11 cellular contexts compared by ENCODE assay signal in genomic region chr1:58592521-58593134, GRCh38. TPM values are rescaled to one million over a fixed set of nuclear protein-coding genes. Genes with fewer than 3 reads are reported as not detected.
DNase-seq lines count a peak whose midpoint lies in the region; ATAC-seq and TF ChIP-seq lines count a peak whose summit lies in the region.
"Had no signal": no experiment of that assay in that cellular context is flagged by ENCODE, and none has a peak within 500 bp of the region (broad histone marks: within the 10 kb centered on the region; RNA-seq: fewer than 3 reads in every experiment).

No MANE protein-coding gene starts in this region.

- no peak for TF ChIP-seq CTCF in sigmoid colon (IDR thresholded peaks at IDR 0.05)
- TF ChIP-seq CTCF in GM10266 (IDR thresholded peaks at IDR 0.05; ENCODE audit: control insufficient read depth, insufficient read depth, low read depth, missing control alignments) = no peak
- no peak for TF ChIP-seq CTCF in Caco-2 (IDR thresholded peaks at IDR 0.05; ENCODE audit: insufficient read depth in 1 of 2, low read depth in 1 of 2, low read length in 1 of 2, severe bottlenecking in 1 of 2, unreplicated experiment in 1 of 2)

- DNase-seq in H4 (ENCODE audit: low spot score) = peak; percentile 96
- DNase-seq in SW 1271 (lab: John Stamatoyannopoulos, UW) = peak; percentile 13 to 77
- DNase-seq in glomerular visceral epithelial cell (ENCODE audit: extremely low spot score) = peak; percentile 98
- DNase-seq in sigmoid colon = peak; percentile 69
- DNase-seq in GM10266 (ENCODE audit: extremely low spot score) = no peak
- DNase-seq in NCI-H2227 (lab: John Stamatoyannopoulos, UW; ENCODE audit: unreplicated experiment) = no peak
- DNase-seq in Caco-2 = no peak
- DNase-seq: NCI-H510A had no signal

- ATAC-seq in HG03039 (IDR thresholded peaks at IDR 0.05; ENCODE audit: unreplicated experiment) = no peak
- ATAC-seq: GM12878 had no signal

- H3K36me3 Mint-ChIP-seq in Caco-2 (ENCODE audit: insufficient read depth, unreplicated experiment) = no peaks in the 10 kb centered on the region

- H3K4me1 ChIP-seq in sigmoid colon (peaks cover 0 to 36% (median 22%) of the 10 kb centered on the region in 4 donors), Caco-2 (no peaks in the 10 kb centered on the region)

- H3K27me3 Mint-ChIP-seq in Caco-2 (ENCODE audit: insufficient read depth, unreplicated experiment) = no peaks in the 10 kb centered on the region

- TF ChIP-seq POLR2A in sigmoid colon (IDR thresholded peaks at IDR 0.05) = no peak

- POLR2A ChIA-PET in Caco-2 (lab: Charles Lee) = no interaction called here

- H3K4me1 Mint-ChIP-seq in Caco-2 (ENCODE audit: low read depth, unreplicated experiment) = no peaks in the 10 kb centered on the region

- CTCF ChIA-PET in Caco-2 (lab: Charles Lee) = no interaction called here

- H3K27ac ChIP-seq in sigmoid colon = peak overlapping the region in 3 of 4 donors; percentile 38 to 79 (median 72)

- H3K4me3 ChIP-seq in sigmoid colon = no peak overlapping the region
- H3K4me3 ChIP-seq in Caco-2 (ENCODE audit: low read depth, low read length) = no peak overlapping the region
- H3K4me3 ChIP-seq: GM12878, skin epidermis had no signal

- H3K27ac Mint-ChIP-seq in Caco-2 (ENCODE audit: unreplicated experiment) = no peak overlapping the region

- WGBS in sigmoid colon, 2 donors = 61 to 67% methylated on average over 5 of the region's 5 CpGs

- no TSS peak for BruUV-seq in Caco-2 (replicated peaks; lab: Mats Ljungman, UMichigan)

- TF ChIP-seq EP300 in sigmoid colon (IDR thresholded peaks at IDR 0.05) = no peak

- H3K27me3 ChIP-seq in sigmoid colon = no peaks in the 10 kb centered on the region
- H3K27me3 ChIP-seq in Caco-2 (replicated peaks; ENCODE audit: control insufficient read depth, insufficient read depth, low read length) = no peaks in the 10 kb centered on the region

- H3K36me3 ChIP-seq in sigmoid colon = no peaks in the 10 kb centered on the region
- H3K36me3 ChIP-seq in Caco-2 (ENCODE audit: control insufficient read depth, insufficient read depth, low read length) = no peaks in the 10 kb centered on the region

- intact Hi-C loops in sigmoid colon (cut with DNase I) = no loop called here
- intact Hi-C loops in Caco-2 (cut with micrococcal nuclease; ENCODE audit: unreplicated experiment) = no loop called here

- H3K4me3 Mint-ChIP-seq in Caco-2 (ENCODE audit: unreplicated experiment) = no peak overlapping the region

- H3K9me3 ChIP-seq in sigmoid colon (no peaks in the 10 kb centered on the region), Caco-2 (no peaks in the 10 kb centered on the region)

- no peaks in the 10 kb centered on the region for H3K9me3 Mint-ChIP-seq in Caco-2 (ENCODE audit: unreplicated experiment)

RNA-seq across cellular contexts. Expression of gene TACSTD2, which starts 15.6 kb away (rescaled TPM):
- not detected in 2 replicates for total RNA-seq in H4 (2014; rRNA removed; shearing (Covaris generic))
- under 1 TPM in 3 of 4 donors, not detected in 1; 0.54 to 0.71 (median 0.55) TPM for total RNA-seq in sigmoid colon
- polyA plus RNA-seq in sigmoid colon = 1 to 10 TPM in 2 of 3 donors, not detected in 1; 1.2 to 1.9 TPM
- 25.6 and 31.9 TPM in 2 replicates for total RNA-seq in Caco-2 (2022)

RNA-seq across cellular contexts. Expression of gene OMA1, which starts 46.1 kb away (rescaled TPM):
- total RNA-seq in H4 (2014; rRNA removed; shearing (Covaris generic)) = 29.0 and 34.8 TPM in 2 replicates
- total RNA-seq in sigmoid colon = 10 to 100 TPM; 34.3 to 74.9 (median 61.4) TPM
- polyA plus RNA-seq in sigmoid colon = 10 to 100 TPM; 10.6 to 15.8 (median 13.2) TPM
- total RNA-seq in Caco-2 (2022) = 6.9 and 8.1 TPM in 2 replicates

Comparison
In these comparisons a context has a peak if more than half of its experiments do, and no peak if none do; other contexts are left out.
1. DNase-seq: peak in H4 (single experiment), SW 1271 (2 of 2), glomerular visceral epithelial cell (single experiment) and sigmoid colon (single experiment); none in GM10266 (single experiment), NCI-H2227 (single experiment) and Caco-2 (0 of 2).
2. RNA of gene TACSTD2, which starts 15.6 kb away (total RNA-seq): 25.6 to 31.9 TPM in Caco-2; 0.54 to 0.71 TPM in sigmoid colon and not detected in H4; every median in the first group is over 10 times any median in the second.